In the genomic region with DNA sequence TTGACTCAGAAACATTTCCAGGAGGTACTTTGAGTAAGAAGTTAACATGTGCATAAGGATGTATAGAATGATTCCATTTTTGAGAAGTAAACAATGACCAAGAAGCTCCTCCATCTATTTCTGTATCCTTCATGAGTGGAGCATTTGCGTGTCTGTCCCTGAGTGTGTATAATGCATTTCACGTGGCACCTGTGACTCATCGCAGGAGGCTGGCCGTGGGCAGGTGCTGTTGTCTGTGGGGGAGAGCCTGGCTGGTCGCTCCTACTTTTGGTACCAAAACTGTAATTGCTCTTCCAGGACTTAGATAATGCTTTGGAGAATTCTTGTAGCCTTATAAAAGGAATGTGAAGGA, we compare ENCODE assay signal across 17 cellular contexts. TPM values are rescaled to one million over a fixed set of nuclear protein-coding genes. Genes with fewer than 3 reads are reported as not detected.
DNase-seq lines count a peak whose midpoint lies in the region; ATAC-seq and TF ChIP-seq lines count a peak whose summit lies in the region.
"Had no signal": no experiment of that assay in that cellular context is flagged by ENCODE, and none has a peak within 500 bp of the region (broad histone marks: within the 10 kb centered on the region; RNA-seq: fewer than 3 reads in every experiment).

No MANE protein-coding gene starts in this region.

- intact Hi-C loops in activated CD8-positive, alpha-beta T cell treated with anti-CD3 and anti-CD28 coated beads for 36 hours (cut with micrococcal nuclease) = no loop called here
- intact Hi-C loops in CD4-positive, alpha-beta memory T cell (cut with micrococcal nuclease) = no loop called here

- no peak overlapping the region for H3K23ac ChIP-seq in H9 (ENCODE audit: insufficient read length, low read depth, low read length)

- POLR2A ChIA-PET in activated CD8-positive, alpha-beta T cell treated with anti-CD3 and anti-CD28 coated beads for 36 hours (lab: Charles Lee) = no interaction called here
- POLR2A ChIA-PET in activated CD8-positive, alpha-beta T cell treated with anti-CD3 and anti-CD28 coated beads, Interleukin-2, amount 10 ng/mL, durations not matched to agents 7 days and 5 days (lab: Charles Lee) = no interaction called here
- POLR2A ChIA-PET in CD4-positive, alpha-beta memory T cell (lab: Charles Lee; ENCODE audit: partially characterized antibody) = no interaction called here
- POLR2A ChIA-PET in WTC11 (lab: Charles Lee) = no interaction called here

- H3K4me1 ChIP-seq in CD4-positive, alpha-beta memory T cell (ENCODE audit: insufficient read depth, low read length) = peaks cover 30% of the 10 kb centered on the region
- H3K4me1 ChIP-seq in H9 (ENCODE audit: insufficient read depth, low read length) = no peaks in the 10 kb centered on the region; the same call in 1 of the 2 replicates
- H3K4me1 ChIP-seq: breast epithelium had no signal

- ATAC-seq in activated CD8-positive, alpha-beta T cell treated with anti-CD3 and anti-CD28 coated beads for 36 hours = no peak
- no peak for ATAC-seq in activated CD8-positive, alpha-beta T cell treated with anti-CD3 and anti-CD28 coated beads, Interleukin-2, amount 10 ng/mL, durations not matched to agents 7 days and 5 days
- no peak for ATAC-seq in WTC11
- ATAC-seq in stimulated activated naive CD8-positive, alpha-beta T cell treated with anti-CD3 and anti-CD28 coated beads, Interleukin-15, Interleukin-2, amounts not matched to agents 100 U/mL and 50 U/mL, for 24 hours = no peak
- ATAC-seq: left ventricle myocardium superior had no signal

- H3K4me3 Mint-ChIP-seq in activated CD8-positive, alpha-beta T cell treated with anti-CD3 and anti-CD28 coated beads for 36 hours = no peak overlapping the region
- no peak overlapping the region for H3K4me3 Mint-ChIP-seq in activated CD8-positive, alpha-beta T cell treated with anti-CD3 and anti-CD28 coated beads, Interleukin-2, amount 10 ng/mL, durations not matched to agents 7 days and 5 days
- H3K4me3 Mint-ChIP-seq in CD4-positive, alpha-beta memory T cell = peak overlapping the region in 1 of 8 donors; percentile 17
- H3K4me3 Mint-ChIP-seq in WTC11 = no peak overlapping the region
- no peak overlapping the region for H3K4me3 Mint-ChIP-seq in H9
- H3K4me3 Mint-ChIP-seq: dendritic cell treated with granulocyte-macrophage colony-stimulating factor and Interleukin-4, amounts not matched to agents 40 ng/mL and 50 ng/mL, for 4 days; stimulated activated naive CD8-positive, alpha-beta T cell treated with anti-CD3 and anti-CD28 coated beads, Interleukin-15, Interleukin-2, amounts not matched to agents 100 ng/mL and 50 ng/mL, for 24 hours had no signal

- CTCF ChIA-PET in activated CD8-positive, alpha-beta T cell treated with anti-CD3 and anti-CD28 coated beads for 36 hours (lab: Charles Lee) = no interaction called here
- CTCF ChIA-PET in activated CD8-positive, alpha-beta T cell treated with anti-CD3 and anti-CD28 coated beads, Interleukin-2, amount 10 ng/mL, durations not matched to agents 7 days and 5 days (lab: Charles Lee) = no interaction called here
- CTCF ChIA-PET in CD4-positive, alpha-beta memory T cell (lab: Charles Lee; ENCODE audit: partially characterized antibody) = no interaction called here
- CTCF ChIA-PET in WTC11 (lab: Charles Lee) = no interaction called here

- H3K18ac ChIP-seq in H9 (ENCODE audit: insufficient read length, low read depth, low read length) = no peak overlapping the region

- no peaks in the 10 kb centered on the region for H4K20me1 ChIP-seq in H9 (ENCODE audit: control insufficient read depth, insufficient read depth, insufficient read length)

- no peak overlapping the region for H4K8ac ChIP-seq in H9 (replicated peaks; ENCODE audit: insufficient read length, low read depth, low read length)

- H3K56ac ChIP-seq in H9 (ENCODE audit: insufficient read length, low read depth, low read length) = no peak overlapping the region

- no peak overlapping the region for H3T11ph ChIP-seq in H9 (ENCODE audit: low read length)

- H3K9ac ChIP-seq in H9 (ENCODE audit: extremely low read depth, insufficient read length, low read length) = no peak overlapping the region

- H2BK20ac ChIP-seq in H9 (ENCODE audit: low read depth, low read length, poor library complexity, severe bottlenecking) = no peak overlapping the region

- H2BK12ac ChIP-seq in H9 (ENCODE audit: insufficient read length, low read depth, low read length) = no peak overlapping the region

- no peaks in the 10 kb centered on the region for H3K27me3 Mint-ChIP-seq in activated CD8-positive, alpha-beta T cell treated with anti-CD3 and anti-CD28 coated beads for 36 hours
- no peaks in the 10 kb centered on the region for H3K27me3 Mint-ChIP-seq in activated CD8-positive, alpha-beta T cell treated with anti-CD3 and anti-CD28 coated beads, Interleukin-2, amount 10 ng/mL, durations not matched to agents 7 days and 5 days (ENCODE audit: low read depth)
- no peaks in the 10 kb centered on the region for H3K27me3 Mint-ChIP-seq in CD4-positive, alpha-beta memory T cell
- H3K27me3 Mint-ChIP-seq in WTC11 (ENCODE audit: low read depth) = no peaks in the 10 kb centered on the region
- H3K27me3 Mint-ChIP-seq in H9 (ENCODE audit: low read depth) = no peaks in the 10 kb centered on the region
- H3K27me3 Mint-ChIP-seq: dendritic cell treated with granulocyte-macrophage colony-stimulating factor and Interleukin-4, amounts not matched to agents 40 ng/mL and 50 ng/mL, for 4 days; stimulated activated naive CD8-positive, alpha-beta T cell treated with anti-CD3 and anti-CD28 coated beads, Interleukin-15, Interleukin-2, amounts not matched to agents 100 ng/mL and 50 ng/mL, for 24 hours had no signal

- no peaks in the 10 kb centered on the region for H3K27me3 ChIP-seq in CD4-positive, alpha-beta memory T cell (ENCODE audit: insufficient read depth, low read length)
- H3K27me3 ChIP-seq in H9 (ENCODE audit: insufficient read depth, low read length) = no peaks in the 10 kb centered on the region
- H3K27me3 ChIP-seq: breast epithelium, Peyer's patch, uterus had no signal

- H3K36me3 Mint-ChIP-seq in activated CD8-positive, alpha-beta T cell treated with anti-CD3 and anti-CD28 coated beads for 36 hours (ENCODE audit: low read depth) = peaks cover 15% of the 10 kb centered on the region
- peaks cover 33% of the 10 kb centered on the region for H3K36me3 Mint-ChIP-seq in activated CD8-positive, alpha-beta T cell treated with anti-CD3 and anti-CD28 coated beads, Interleukin-2, amount 10 ng/mL, durations not matched to agents 7 days and 5 days (ENCODE audit: low read depth)
- H3K36me3 Mint-ChIP-seq in CD4-positive, alpha-beta memory T cell = peaks cover 9 to 17% of the 10 kb centered on the region in 2 donors
- H3K36me3 Mint-ChIP-seq in WTC11 (peaks cover 14% of the 10 kb centered on the region; the same call in 1 of the 2 replicates), H9 (ENCODE audit: insufficient read depth in 1 of 3, low read depth in 3 of 3) (peaks cover 3 to 46% (median 14%) of the 10 kb centered on the region in 3 experiments; a peak in 5 of 7 replicates)

- DNase-seq in activated CD8-positive, alpha-beta T cell treated with anti-CD3 and anti-CD28 coated beads for 36 hours = peak; percentile 46
- no peak for DNase-seq in activated CD8-positive, alpha-beta T cell treated with anti-CD3 and anti-CD28 coated beads, Interleukin-2, amount 10 ng/mL, durations not matched to agents 7 days and 5 days
- DNase-seq in CD4-positive, alpha-beta memory T cell = no peak
- DNase-seq in WTC11 (ENCODE audit: low spot score) (no peak), occipital lobe (lab: John Stamatoyannopoulos, UW) (peak; percentile 65), NCI-H510A treated with DMSO at 0.1 percent for 48 hours (lab: John Stamatoyannopoulos, UW) (no peak), H9 (no peak)
- DNase-seq in stimulated activated naive CD8-positive, alpha-beta T cell treated with anti-CD3 and anti-CD28 coated beads, Interleukin-15, Interleukin-2, amounts not matched to agents 100 U/mL and 50 U/mL, for 24 hours = no peak
- DNase-seq: left ventricle myocardium superior, NCI-H2171, uterus had no signal

- no peaks in the 10 kb centered on the region for H3K79me1 ChIP-seq in H9 (ENCODE audit: insufficient read depth, low read depth, low read length, poor library complexity, severe bottlenecking)

- no peak overlapping the region for H2AK5ac ChIP-seq in H9 (ENCODE audit: insufficient read length, low read length)

- no peak overlapping the region for H3K27ac ChIP-seq in CD4-positive, alpha-beta memory T cell (ENCODE audit: low read depth, low read length)
- H3K27ac ChIP-seq in H9 (ENCODE audit: insufficient read length, low read depth, low read length) = no peak overlapping the region
- H3K27ac ChIP-seq: breast epithelium, uterus had no signal

- no peak overlapping the region for H3K27ac Mint-ChIP-seq in activated CD8-positive, alpha-beta T cell treated with anti-CD3 and anti-CD28 coated beads for 36 hours
- no peak overlapping the region for H3K27ac Mint-ChIP-seq in activated CD8-positive, alpha-beta T cell treated with anti-CD3 and anti-CD28 coated beads, Interleukin-2, amount 10 ng/mL, durations not matched to agents 7 days and 5 days
- H3K27ac Mint-ChIP-seq in CD4-positive, alpha-beta memory T cell = peak overlapping the region; percentile 8 to 84 (median 74)
- H3K27ac Mint-ChIP-seq in WTC11 = peak overlapping the region; percentile 55; the same call in 1 of the 2 replicates
- H3K27ac Mint-ChIP-seq in H9 = peak overlapping the region in 1 of 3 experiments; percentile 43; a peak in 1 of 7 replicates
- H3K27ac Mint-ChIP-seq: dendritic cell treated with granulocyte-macrophage colony-stimulating factor and Interleukin-4, amounts not matched to agents 40 ng/mL and 50 ng/mL, for 4 days; stimulated activated naive CD8-positive, alpha-beta T cell treated with anti-CD3 and anti-CD28 coated beads, Interleukin-15, Interleukin-2, amounts not matched to agents 100 ng/mL and 50 ng/mL, for 24 hours had no signal

- H2BK5ac ChIP-seq in H9 (ENCODE audit: insufficient read length, low read length) = no peak overlapping the region

- H3K9me3 Mint-ChIP-seq in activated CD8-positive, alpha-beta T cell treated with anti-CD3 and anti-CD28 coated beads for 36 hours = no peaks in the 10 kb centered on the region
- H3K9me3 Mint-ChIP-seq in activated CD8-positive, alpha-beta T cell treated with anti-CD3 and anti-CD28 coated beads, Interleukin-2, amount 10 ng/mL, durations not matched to agents 7 days and 5 days (ENCODE audit: insufficient read depth) = no peaks in the 10 kb centered on the region
- H3K9me3 Mint-ChIP-seq in CD4-positive, alpha-beta memory T cell = no peaks in the 10 kb centered on the region
- H3K9me3 Mint-ChIP-seq in WTC11 (no peaks in the 10 kb centered on the region), H9 (no peaks in the 10 kb centered on the region)
- H3K9me3 Mint-ChIP-seq: dendritic cell treated with granulocyte-macrophage colony-stimulating factor and Interleukin-4, amounts not matched to agents 40 ng/mL and 50 ng/mL, for 4 days; stimulated activated naive CD8-positive, alpha-beta T cell treated with anti-CD3 and anti-CD28 coated beads, Interleukin-15, Interleukin-2, amounts not matched to agents 100 ng/mL and 50 ng/mL, for 24 hours had no signal

- peaks cover 53% of the 10 kb centered on the region for H3K4me1 Mint-ChIP-seq in activated CD8-positive, alpha-beta T cell treated with anti-CD3 and anti-CD28 coated beads for 36 hours (ENCODE audit: low read depth)
- H3K4me1 Mint-ChIP-seq in activated CD8-positive, alpha-beta T cell treated with anti-CD3 and anti-CD28 coated beads, Interleukin-2, amount 10 ng/mL, durations not matched to agents 7 days and 5 days (ENCODE audit: low read depth) = peaks cover 50% of the 10 kb centered on the region
- peaks cover 25 to 44% (median 33%) of the 10 kb centered on the region in 4 donors for H3K4me1 Mint-ChIP-seq in CD4-positive, alpha-beta memory T cell
- H3K4me1 Mint-ChIP-seq in WTC11 (peaks cover 30% of the 10 kb centered on the region), H9 (peaks cover 40 to 41% of the 10 kb centered on the region in 2 experiments)

- no peaks in the 10 kb centered on the region for H3K23me2 ChIP-seq in H9 (ENCODE audit: insufficient read length, low read depth, low read length, poor library complexity, severe bottlenecking)

- no peak overlapping the region for H3K4me2 ChIP-seq in H9 (ENCODE audit: insufficient read depth, insufficient read length, low read length)
- H3K4me2 ChIP-seq: smooth muscle cell had no signal

- peaks cover 8% of the 10 kb centered on the region for H3K36me3 ChIP-seq in CD4-positive, alpha-beta memory T cell (ENCODE audit: insufficient read depth, low read length)
- H3K36me3 ChIP-seq: breast epithelium, uterus had no signal

- H4K91ac ChIP-seq in H9 (ENCODE audit: insufficient read length, low read depth, low read length) = no peak overlapping the region

- H2BK15ac ChIP-seq in H9 (ENCODE audit: low read depth, low read length) = no peak overlapping the region

- no peak overlapping the region for H3K14ac ChIP-seq in H9 (ENCODE audit: insufficient read depth, low read length)

- no CpG with 5 or more reads among the region's 5 CpGs for WGBS in H9 (ENCODE audit: extremely low coverage, insufficient read length, low lambda C conversion rate)

- H3K79me2 ChIP-seq in H9 (ENCODE audit: insufficient read depth, low read length) = no peaks in the 10 kb centered on the region

- no peak overlapping the region for H4K5ac ChIP-seq in H9 (ENCODE audit: insufficient read length, low read depth, low read length)

- H2AFZ ChIP-seq in H9 (ENCODE audit: low read length) = no peak overlapping the region

- no peak overlapping the region for H3K4me3 ChIP-seq in CD4-positive, alpha-beta memory T cell (ENCODE audit: low read length in 2 of 2)
- H3K4me3 ChIP-seq: breast epithelium, Peyer's patch, smooth muscle cell, uterus had no signal

- no peak for TF ChIP-seq CTCF in activated CD8-positive, alpha-beta T cell treated with anti-CD3 and anti-CD28 coated beads for 36 hours (IDR thresholded peaks at IDR 0.05)
- TF ChIP-seq CTCF in WTC11 (IDR thresholded peaks at IDR 0.05) (no peak), H9 (conservative IDR thresholded peaks at IDR 0.05) (no peak)

- H2BK120ac ChIP-seq in H9 (ENCODE audit: low read depth, low read length, poor library complexity, severe bottlenecking) = no peak overlapping the region

- no peak overlapping the region for H3K4ac ChIP-seq in H9 (ENCODE audit: low read depth, low read length)

- H3K9me3 ChIP-seq in CD4-positive, alpha-beta memory T cell (ENCODE audit: control insufficient read depth in 1 of 2, low read length in 2 of 2) = no peaks in the 10 kb centered on the region
- no peaks in the 10 kb centered on the region for H3K9me3 ChIP-seq in H9 (ENCODE audit: control insufficient read depth, low read depth, low read length)
- H3K9me3 ChIP-seq: breast epithelium, Peyer's patch, uterus had no signal

RNA-seq across cellular contexts. Expression of a gene that starts 16.5 kb away (rescaled TPM):
- 10 to 100 TPM; 12.8 to 14.9 TPM for total RNA-seq in activated CD8-positive, alpha-beta T cell treated with anti-CD3 and anti-CD28 coated beads for 36 hours
- total RNA-seq in activated CD8-positive, alpha-beta T cell treated with anti-CD3 and anti-CD28 coated beads, Interleukin-2, amount 10 ng/mL, durations not matched to agents 7 days and 5 days = 10 to 100 TPM; 18.9 to 19.2 TPM
- 10 to 100 TPM; 18.1 to 18.5 TPM for total RNA-seq in CD4-positive, alpha-beta memory T cell
- 1 to 10 TPM; 4.7 to 7.0 TPM for polyA plus RNA-seq in CD4-positive, alpha-beta memory T cell
- total RNA-seq in WTC11 (2021) = 22.7 to 26.3 TPM (median 25.8 TPM) in 3 replicates
- total RNA-seq in occipital lobe = 24.5 TPM
- total RNA-seq in H9 (2021) = 34.8 and 37.7 TPM in 2 replicates
- total RNA-seq: LHCN-M2 had no signal

RNA-seq across cellular contexts. Expression of a gene that starts 34.1 kb away (rescaled TPM):
- not detected for total RNA-seq in activated CD8-positive, alpha-beta T cell treated with anti-CD3 and anti-CD28 coated beads for 36 hours
- not detected for total RNA-seq in activated CD8-positive, alpha-beta T cell treated with anti-CD3 and anti-CD28 coated beads, Interleukin-2, amount 10 ng/mL, durations not matched to agents 7 days and 5 days
- total RNA-seq in CD4-positive, alpha-beta memory T cell = not detected
- not detected for polyA plus RNA-seq in CD4-positive, alpha-beta memory T cell
- total RNA-seq in WTC11 (2021) (0.11 to 0.30 TPM (median 0.16 TPM) in 3 replicates), occipital lobe (0.16 TPM), H9 (2021) (0.31 TPM in 1 of 2 replicates, not detected in the other)
- total RNA-seq: left ventricle myocardium superior, LHCN-M2, smooth muscle cell had no signal

Comparison
In these comparisons a context has a peak if more than half of its experiments do, and no peak if none do; other contexts are left out.
1. DNase-seq: peak in activated CD8-positive, alpha-beta T cell treated with anti-CD3 and anti-CD28 coated beads for 36 hours (single experiment) and occipital lobe (single experiment); none in activated CD8-positive, alpha-beta T cell treated with anti-CD3 and anti-CD28 coated beads, Interleukin-2, amount 10 ng/mL, durations not matched to agents 7 days and 5 days (single experiment), CD4-positive, alpha-beta memory T cell (0 of 5), WTC11 (single experiment), NCI-H510A treated with DMSO at 0.1 percent for 48 hours (single experiment), H9 (single experiment) and stimulated activated naive CD8-positive, alpha-beta T cell treated with anti-CD3 and anti-CD28 coated beads, Interleukin-15, Interleukin-2, amounts not matched to agents 100 U/mL and 50 U/mL, for 24 hours (single experiment).
2. H3K27ac Mint-ChIP-seq: peak in CD4-positive, alpha-beta memory T cell (7 of 7) and WTC11 (single experiment); none in activated CD8-positive, alpha-beta T cell treated with anti-CD3 and anti-CD28 coated beads for 36 hours (single experiment) and activated CD8-positive, alpha-beta T cell treated with anti-CD3 and anti-CD28 coated beads, Interleukin-2, amount 10 ng/mL, durations not matched to agents 7 days and 5 days (single experiment).